ENCODE assay signal across 15 cellular contexts in genomic region chr17:77209330-77209748, GRCh38.
DNase-seq lines count a peak whose midpoint lies in the region; ATAC-seq, FAIRE-seq and TF ChIP-seq lines count a peak whose summit lies in the region.
"Had no signal": no experiment of that assay in that cellular context is flagged by ENCODE, and none has a peak within 500 bp of the region (broad histone marks: within the 10 kb centered on the region; RNA-seq: fewer than 3 reads in every experiment).

No MANE protein-coding gene starts in this region.

- H3K79me2 ChIP-seq in DOHH2 (ENCODE audit: control insufficient read depth, low read length) (peaks cover 47% of the 10 kb centered on the region), endothelial cell of umbilical vein (ENCODE audit: control insufficient read depth, insufficient read depth, low read length) (peaks cover 76% of the 10 kb centered on the region), smooth muscle cell (ENCODE audit: low read depth) (no peaks in the 10 kb centered on the region)

- peak; percentile 94 for DNase-seq in NCI-H2196 (lab: John Stamatoyannopoulos, UW; ENCODE audit: unreplicated experiment)
- no peak for DNase-seq in endothelial cell of umbilical vein (ENCODE audit: low read depth, low spot score)
- DNase-seq in smooth muscle cell (lab: John Stamatoyannopoulos, UW; ENCODE audit: unreplicated experiment): no peak
- DNase-seq in NAMALWA (ENCODE audit: low spot score): no peak
- no peak for DNase-seq in kidney tubule cell (ENCODE audit: low spot score)
- DNase-seq in retina: no peak
- DNase-seq: activated CD8-positive, alpha-beta memory T cell treated with anti-CD3 and anti-CD28 coated beads for 24 hours; activated naive CD4-positive, alpha-beta T cell treated with anti-CD3 and anti-CD28 coated beads for 36 hours; occipital lobe had no signal

- CTCF ChIA-PET in endothelial cell of umbilical vein (lab: Charles Lee): interaction anchor here (0.7 kb wide), 1 partner anchor 84 kb away, joined by 3 read pairs; no protein-coding TSS in a partner anchor

- no TSS peak for BruUV-seq in endothelial cell of umbilical vein (replicated peaks; lab: Mats Ljungman, UMichigan)

- H3K9me3 ChIP-seq in DOHH2 (ENCODE audit: control insufficient read depth, insufficient read depth, low read length) (no peaks in the 10 kb centered on the region), endothelial cell of umbilical vein (replicated peaks; ENCODE audit: control insufficient read depth, insufficient read depth, low read length) (no peaks in the 10 kb centered on the region), smooth muscle cell (replicated peaks; ENCODE audit: low read depth) (no peaks in the 10 kb centered on the region)

- TF ChIP-seq POLR2A in endothelial cell of umbilical vein (IDR thresholded peaks at IDR 0.05; ENCODE audit: low read depth, low read length): no peak

- TF ChIP-seq CTCF in DOHH2 (IDR thresholded peaks at IDR 0.05; ENCODE audit: low read depth, low read length, poor library complexity, severe bottlenecking) (no peak), endothelial cell of umbilical vein (IDR thresholded peaks at IDR 0.05; ENCODE audit: extremely low read depth in 1 of 2, insufficient read depth in 1 of 2, low read depth in 1 of 2, low read length in 2 of 2) (no peak), smooth muscle cell (IDR thresholded peaks at IDR 0.05; ENCODE audit: borderline replicate concordance, insufficient read depth, poor library complexity, severe bottlenecking) (no peak)

- dilution Hi-C loops in endothelial cell of umbilical vein (cut with MboI; ENCODE audit: extremely low pct_ligation_motif_present, low sequenced_read_pairs): no loop called here

- peak overlapping the region; percentile 67; the same call in 1 of the 2 replicates for H3K4me2 ChIP-seq in DOHH2 (ENCODE audit: low read length)
- H3K4me2 ChIP-seq in endothelial cell of umbilical vein (ENCODE audit: insufficient read depth, low read length): no peak overlapping the region
- no peak overlapping the region for H3K4me2 ChIP-seq in smooth muscle cell
- H3K4me2 ChIP-seq: KMS-11 had no signal

- no peaks in the 10 kb centered on the region for H3K9me2 ChIP-seq in DOHH2 (replicated peaks; ENCODE audit: control insufficient read depth, low read length)

- H3K36me3 ChIP-seq in DOHH2 (ENCODE audit: control insufficient read depth, low read length): peaks cover 99% of the 10 kb centered on the region
- H3K36me3 ChIP-seq in endothelial cell of umbilical vein (ENCODE audit: control insufficient read depth in 2 of 2, extremely low read depth in 1 of 2, insufficient read depth in 2 of 2, low read length in 2 of 2): peaks cover 66 to 71% of the 10 kb centered on the region in 2 experiments
- peaks cover 6% of the 10 kb centered on the region for H3K36me3 ChIP-seq in smooth muscle cell (ENCODE audit: low read depth)

- H3K27ac ChIP-seq in DOHH2 (ENCODE audit: low read depth, low read length) (peak overlapping the region; percentile 96), endothelial cell of umbilical vein (ENCODE audit: insufficient read depth, low read depth, low read length) (peak overlapping the region; percentile 91), smooth muscle cell (ENCODE audit: low read depth) (peak overlapping the region; percentile 87)
- H3K27ac ChIP-seq: KMS-11 had no signal

- H3K27me3 ChIP-seq in DOHH2 (ENCODE audit: control insufficient read depth, low read length) (no peaks in the 10 kb centered on the region), endothelial cell of umbilical vein (ENCODE audit: control insufficient read depth in 2 of 2, insufficient read depth in 2 of 2, low read length in 2 of 2) (no peaks in the 10 kb centered on the region), smooth muscle cell (ENCODE audit: low read depth) (no peaks in the 10 kb centered on the region)

- no peak for ATAC-seq in GM18873 (IDR thresholded peaks at IDR 0.05; ENCODE audit: low FRiP score, unreplicated experiment)
- ATAC-seq: esophagus mucosa, Right ventricle myocardium inferior had no signal

- H3F3A ChIP-seq in DOHH2 (ENCODE audit: control insufficient read depth, insufficient read depth) (peaks cover 62% of the 10 kb centered on the region), smooth muscle cell (ENCODE audit: low read depth) (peaks cover 33% of the 10 kb centered on the region)

- WGBS in smooth muscle cell (ENCODE audit: low lambda C conversion rate): 92% methylated on average over 13 of the region's 13 CpGs

- no peak overlapping the region for H3K4me3 ChIP-seq in DOHH2 (ENCODE audit: low read length)
- no peak overlapping the region for H3K4me3 ChIP-seq in endothelial cell of umbilical vein (replicated peaks in 1 of 3; ENCODE audit: insufficient read depth in 1 of 3, low read depth in 1 of 3, low read length in 3 of 3)
- no peak overlapping the region for H3K4me3 ChIP-seq in smooth muscle cell

- H4K20me1 ChIP-seq in DOHH2 (ENCODE audit: control insufficient read depth, insufficient read depth, low read depth, low read length) (no peaks in the 10 kb centered on the region), endothelial cell of umbilical vein (replicated peaks; ENCODE audit: control insufficient read depth, extremely low read depth, insufficient read depth, low read length) (no peaks in the 10 kb centered on the region), smooth muscle cell (ENCODE audit: low read depth) (peaks cover 27% of the 10 kb centered on the region)

- no peak overlapping the region for H2AFZ ChIP-seq in endothelial cell of umbilical vein (ENCODE audit: low read depth, low read length)
- no peak overlapping the region for H2AFZ ChIP-seq in smooth muscle cell (ENCODE audit: low read depth)

- no peaks in the 10 kb centered on the region for H3K9me1 ChIP-seq in endothelial cell of umbilical vein (replicated peaks; ENCODE audit: control insufficient read depth, extremely low read depth, insufficient read depth, low read length)

- POLR2A ChIA-PET in endothelial cell of umbilical vein (lab: Charles Lee): no interaction called here

- H3K4me1 ChIP-seq in DOHH2 (ENCODE audit: control insufficient read depth, low read length) (peaks cover 93% of the 10 kb centered on the region), endothelial cell of umbilical vein (ENCODE audit: control insufficient read depth, extremely low read depth, insufficient read depth, low read length) (peaks cover 49% of the 10 kb centered on the region), smooth muscle cell (ENCODE audit: low read depth) (peaks cover 9% of the 10 kb centered on the region)

- intact Hi-C loops in endothelial cell of umbilical vein (cut with micrococcal nuclease): loop anchor here (5.0 kb wide), 1 partner anchor 47 kb away; no protein-coding TSS in a partner anchor

- H3K9ac ChIP-seq in endothelial cell of umbilical vein (replicated peaks; ENCODE audit: extremely low read depth, insufficient read depth, low read length): no peak overlapping the region
- no peak overlapping the region for H3K9ac ChIP-seq in smooth muscle cell (ENCODE audit: low read depth)
- H3K9ac ChIP-seq: KMS-11 had no signal

- no peak for FAIRE-seq in endothelial cell of umbilical vein (lab: Jason Lieb, UNC)
- FAIRE-seq: GM19239 had no signal

TF ChIP-seq in endothelial cell of umbilical vein, 7 proteins besides CTCF, POLR2A, EP300 and RAD21:
- TF ChIP-seq JUN (IDR thresholded peaks at IDR 0.05; ENCODE audit: borderline replicate concordance, insufficient read depth, insufficient read length, low read depth) (no peak), POLR2AphosphoS5 (IDR thresholded peaks at IDR 0.05; ENCODE audit: insufficient read depth, low read depth, low read length) (no peak), GATA2 (IDR thresholded peaks at IDR 0.05; ENCODE audit: insufficient read depth, insufficient read length, low read depth, low read length) (no peak), MAX (IDR thresholded peaks at IDR 0.05; ENCODE audit: insufficient read depth, insufficient read length) (no peak), FOS (IDR thresholded peaks at IDR 0.05; ENCODE audit: borderline replicate concordance, insufficient read depth, low read length) (no peak), MYC (IDR thresholded peaks at IDR 0.05; ENCODE audit: low read depth, low read length) (no peak), EZH2 (IDR thresholded peaks at IDR 0.05; ENCODE audit: borderline replicate concordance, low read depth, low read length, severe bottlenecking) (no peak)
